ENCODE assay signal across 8 cellular contexts in the genomic region with DNA sequence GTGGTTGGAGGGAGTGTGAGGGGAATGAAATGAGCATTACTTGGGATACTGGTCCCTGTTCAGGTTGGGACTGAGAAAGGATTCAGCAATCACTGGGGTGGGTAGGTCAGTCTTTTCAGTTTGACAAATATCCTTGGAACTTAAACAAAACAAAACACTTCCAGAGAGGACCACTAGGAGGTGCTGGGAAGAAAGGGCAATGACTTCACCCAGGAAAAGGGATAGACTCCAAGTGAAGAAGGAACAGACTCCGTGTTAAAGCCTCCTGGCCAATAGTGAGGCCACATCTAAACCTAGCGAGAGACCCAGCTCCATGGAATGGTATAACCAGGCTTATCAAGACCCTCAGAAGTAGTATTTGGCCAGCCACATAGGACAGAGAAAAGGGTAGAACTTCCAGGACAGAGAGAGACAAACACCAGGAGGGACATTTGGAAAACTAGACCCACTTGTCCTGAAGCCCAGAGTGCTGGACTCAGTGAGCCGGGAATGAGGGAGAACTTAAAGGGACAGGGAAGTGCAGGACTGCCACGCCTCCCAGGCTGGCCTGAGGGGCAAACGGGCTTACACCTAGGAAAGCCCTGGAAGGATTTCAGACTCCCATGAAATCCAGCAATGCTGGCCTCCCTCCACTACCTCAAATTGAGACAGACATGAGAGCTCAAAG. TPM values are rescaled to one million over a fixed set of nuclear protein-coding genes. Genes with fewer than 3 reads are reported as not detected.
A peak's percentile ranks its signal among the peaks of the same experiment; 100 is the strongest.
DNase-seq lines count a peak whose midpoint lies in the region; ATAC-seq, FAIRE-seq and TF ChIP-seq lines count a peak whose summit lies in the region.

No MANE protein-coding gene starts in this region.

- H3K4me3 Mint-ChIP-seq in stimulated activated memory B cell treated with anti-CD40 and anti-IgM and Interleukin-4, amounts not matched to agents 10 μg/mL and 1 μg/mL and 100 μg/mL, for 72 hours, result no peak overlapping the region

- TF ChIP-seq CTCF in K562 (IDR thresholded peaks at IDR 0.05 in 2 of 3, conservative IDR thresholded peaks at IDR 0.05 in 1 of 3; ENCODE audit: insufficient read depth in 2 of 3, low read depth in 1 of 3, low read length in 3 of 3), result peak; percentile 65 to 82 (median 71)

- no peaks in the 10 kb centered on the region for H3K9me3 ChIP-seq in K562 (replicated peaks; ENCODE audit: control insufficient read depth, insufficient read depth, low read depth, low read length)

- no peak for TF ChIP-seq POLR2A in K562 (conservative IDR thresholded peaks at IDR 0.05)

- H3K27me3 Mint-ChIP-seq in stimulated activated memory B cell treated with anti-CD40 and anti-IgM and Interleukin-4, amounts not matched to agents 10 μg/mL and 1 μg/mL and 100 μg/mL, for 72 hours, result no peaks in the 10 kb centered on the region

- TF ChIP-seq RAD21 in K562 (CRISPR knock-in tag; conservative IDR thresholded peaks at IDR 0.05 in 1 of 2, IDR thresholded peaks at IDR 0.05 in 1 of 2), result peak; percentile 48 to 77

- peaks cover 6 to 10% of the 10 kb centered on the region in 2 experiments; a peak in 4 of 5 replicates for H3K27me3 ChIP-seq in K562 (ENCODE audit: control insufficient read depth in 2 of 2, insufficient read depth in 2 of 2, low read length in 2 of 2)

- no peak overlapping the region for H3K27ac Mint-ChIP-seq in stimulated activated memory B cell treated with anti-CD40 and anti-IgM and Interleukin-4, amounts not matched to agents 10 μg/mL and 1 μg/mL and 100 μg/mL, for 72 hours

- no peaks in the 10 kb centered on the region for H3K9me1 ChIP-seq in K562 (ENCODE audit: control insufficient read depth, insufficient read depth, low read length)

- H3K27ac ChIP-seq in K562 (ENCODE audit: extremely low read depth, low read depth, low read length), result no peak overlapping the region

- in situ Hi-C loops in K562 (cut with MboI), result loop anchor here (25.0 kb wide), 1 partner anchor 274 kb away; the partner anchor contains the start of gene HAAO

- ATAC-seq in K562 (peak; percentile 89), HG03469 (IDR thresholded peaks at IDR 0.05; ENCODE audit: unreplicated experiment) (no peak), HG02870 (IDR thresholded peaks at IDR 0.05; ENCODE audit: unreplicated experiment) (no peak)
- ATAC-seq in stimulated activated memory B cell treated with anti-CD40 and anti-IgM and Interleukin-4, amounts not matched to agents 10 μg/mL and 1 μg/mL and 100 μg/mL, for 72 hours, result no peak

- no TSS peak for BruUV-seq in K562 (replicated peaks; lab: Mats Ljungman, UMichigan)

- H3K9ac ChIP-seq in K562 (ENCODE audit: insufficient read depth in 1 of 2, low read depth in 2 of 2, low read length in 2 of 2), result no peak overlapping the region

- peak; percentile 91 for FAIRE-seq in K562 (lab: Jason Lieb, UNC)

- intact Hi-C loops in K562 (cut with micrococcal nuclease), result loop anchor here (1.0 kb wide), 2 partner anchors 150 to 257 kb away; no protein-coding TSS in a partner anchor

- H3K4me1 ChIP-seq in K562 (replicated peaks in 1 of 2; ENCODE audit: control insufficient read depth in 2 of 2, insufficient read depth in 2 of 2, low read length in 2 of 2), result no peaks in the 10 kb centered on the region

- H3K9me3 Mint-ChIP-seq in stimulated activated memory B cell treated with anti-CD40 and anti-IgM and Interleukin-4, amounts not matched to agents 10 μg/mL and 1 μg/mL and 100 μg/mL, for 72 hours, result no peaks in the 10 kb centered on the region

- POLR2A ChIA-PET in K562 (lab: Yijun Ruan, JAX), result no interaction called here

- TF ChIP-seq EP300 in K562 (IDR thresholded peaks at IDR 0.05; ENCODE audit: low read length), result no peak

- H3K36me3 Mint-ChIP-seq in stimulated activated memory B cell treated with anti-CD40 and anti-IgM and Interleukin-4, amounts not matched to agents 10 μg/mL and 1 μg/mL and 100 μg/mL, for 72 hours, result no peaks in the 10 kb centered on the region

- peak overlapping the region; percentile 11; the same call in 1 of the 2 replicates for H2AFZ ChIP-seq in K562 (ENCODE audit: low read depth, low read length)

- WGBS in K562 (ENCODE audit: insufficient coverage, low coverage, missing lambda C conversion rate), result 5% methylated on average over 5 of the region's 5 CpGs

- H3K4me2 ChIP-seq in K562 (ENCODE audit: insufficient read depth, low read length), result no peak overlapping the region

- CTCF ChIA-PET in K562 (lab: Yijun Ruan, JAX; ENCODE audit: low intra/inter-chr PET ratio), result interaction anchor here (0.6 to 1.5 kb wide), 3 partner anchors 150 to 300 kb away, joined by 3 to 6 read pairs (median 5); no protein-coding TSS in a partner anchor

- no peaks in the 10 kb centered on the region for H3K36me3 ChIP-seq in K562 (ENCODE audit: control insufficient read depth, insufficient read depth, low read length)

- peak; percentile 32 for DNase-seq in SKM-1 treated with dmso at 0.1 percent for 144 hours (lab: John Stamatoyannopoulos, UW; ENCODE audit: unreplicated experiment)
- DNase-seq in SKM-1 (lab: John Stamatoyannopoulos, UW; ENCODE audit: unreplicated experiment), result no peak
- DNase-seq in MV-4-11 (lab: John Stamatoyannopoulos, UW), result peak; percentile 27
- peak; percentile 54 to 65 (median 57) for DNase-seq in K562 (ENCODE audit: extremely low read depth in 1 of 4, low spot score in 3 of 4)
- peak; percentile 29 for DNase-seq in kidney glomerular epithelial cell (lab: John Stamatoyannopoulos, UW)

- H3K4me1 Mint-ChIP-seq in stimulated activated memory B cell treated with anti-CD40 and anti-IgM and Interleukin-4, amounts not matched to agents 10 μg/mL and 1 μg/mL and 100 μg/mL, for 72 hours, result peaks cover 10% of the 10 kb centered on the region

- H4K20me1 ChIP-seq in K562 (replicated peaks; ENCODE audit: control insufficient read depth, insufficient read depth, low read length), result no peaks in the 10 kb centered on the region

- no peaks in the 10 kb centered on the region for H3K79me2 ChIP-seq in K562 (ENCODE audit: control insufficient read depth, insufficient read depth, low read length)

- H3K4me3 ChIP-seq in K562, result no peak overlapping the region

TF ChIP-seq in K562, 482 proteins besides CTCF, POLR2A, EP300 and RAD21 (continues in another document):
- TF ChIP-seq GTF2E2 (tag; IDR thresholded peaks at IDR 0.05) (no peak), SMC3 (conservative IDR thresholded peaks at IDR 0.05; ENCODE audit: insufficient read depth, low read depth, low read length) (peak; percentile 43; the same call in 1 of the 2 replicates), SMAD4 (CRISPR knock-in tag; conservative IDR thresholded peaks at IDR 0.05) (no peak), MLX (CRISPR knock-in tag; conservative IDR thresholded peaks at IDR 0.05) (no peak)

RNA-seq across cellular contexts. Expression of gene KCNG3, which starts 19.6 kb away (rescaled TPM):
- total RNA-seq in K562 (2011; cell fraction: chromatin; rRNA removed; ENCODE audit: low replicate concordance), result not detected in 2 replicates
- not detected in 2 replicates for total RNA-seq in K562 (2011; cell fraction: nucleolus; rRNA removed)
- not detected in 2 replicates for total RNA-seq in K562 (2011; cell fraction: nucleoplasm; rRNA removed)
- total RNA-seq in K562 (2014; rRNA removed) (not detected in 2 replicates), K562 (2014; rRNA removed; fragmentation: Illumina TruSeq; extraction: Trizol) (not detected in 2 replicates), K562 (2015; rRNA removed; fragmentation: Illumina TruSeq; extraction: Trizol) (not detected in 2 replicates), K562 (2021) (not detected in 2 replicates)
- polyA plus RNA-seq in K562 (2011; rRNA removed) (not detected in 2 replicates), K562 (2014; fragmentation: Illumina TruSeq; extraction: Trizol) (not detected in 2 replicates), K562 (2014; fragmentation: Nextera tagmentation; extraction: Ambion mirVana) (not detected), K562 (2014; rRNA removed) (not detected in 2 replicates)
- polyA plus RNA-seq in K562 (2011; cell fraction: cytosol; rRNA removed), result not detected in 2 replicates
- polyA plus RNA-seq in K562 (2011; cell fraction: nucleus; rRNA removed), result not detected in 2 replicates
- polyA plus RNA-seq in K562 (2012), result not detected in 2 replicates
- polyA minus RNA-seq in K562 (2011; rRNA and poly(A)+ RNA removed), result 0.04 TPM in 1 of 2 replicates, not detected in the other
- not detected in 2 replicates for polyA minus RNA-seq in K562 (2011; cell fraction: cytosol; rRNA and poly(A)+ RNA removed)
- polyA minus RNA-seq in K562 (2011; cell fraction: nucleus; rRNA and poly(A)+ RNA removed), result not detected in 2 replicates

RNA-seq across cellular contexts. Expression of gene MTA3, which starts 55.0 kb away (rescaled TPM):
- total RNA-seq in K562 (2011; cell fraction: chromatin; rRNA removed; ENCODE audit: low replicate concordance), result 32.9 and 76.2 TPM in 2 replicates
- total RNA-seq in K562 (2011; cell fraction: nucleolus; rRNA removed), result 11.2 and 11.8 TPM in 2 replicates
- total RNA-seq in K562 (2011; cell fraction: nucleoplasm; rRNA removed), result 23.8 and 40.7 TPM in 2 replicates
- 12.4 and 15.8 TPM in 2 replicates for total RNA-seq in K562 (2014; rRNA removed)
- total RNA-seq in K562 (2014; rRNA removed; fragmentation: Illumina TruSeq; extraction: Trizol), result 20.7 and 25.7 TPM in 2 replicates
- 17.8 and 20.7 TPM in 2 replicates for total RNA-seq in K562 (2015; rRNA removed; fragmentation: Illumina TruSeq; extraction: Trizol)
- total RNA-seq in K562 (2021), result 22.3 and 23.5 TPM in 2 replicates
- polyA plus RNA-seq in K562 (2011; rRNA removed), result 30.8 and 39.6 TPM in 2 replicates
- 18.3 and 24.6 TPM in 2 replicates for polyA plus RNA-seq in K562 (2011; cell fraction: cytosol; rRNA removed)
- 12.3 and 13.6 TPM in 2 replicates for polyA plus RNA-seq in K562 (2011; cell fraction: nucleus; rRNA removed)
- polyA plus RNA-seq in K562 (2012), result 21.7 and 24.0 TPM in 2 replicates
- 24.2 and 28.6 TPM in 2 replicates for polyA plus RNA-seq in K562 (2014; fragmentation: Illumina TruSeq; extraction: Trizol)
- polyA plus RNA-seq in K562 (2014; fragmentation: Nextera tagmentation; extraction: Ambion mirVana), result 10 to 100 TPM; 17.0 to 26.3 TPM
- polyA plus RNA-seq in K562 (2014; rRNA removed), result 21.9 and 25.3 TPM in 2 replicates
- 34.1 and 36.6 TPM in 2 replicates for polyA minus RNA-seq in K562 (2011; rRNA and poly(A)+ RNA removed)
- 10.9 and 11.4 TPM in 2 replicates for polyA minus RNA-seq in K562 (2011; cell fraction: cytosol; rRNA and poly(A)+ RNA removed)
- 7.5 and 15.2 TPM in 2 replicates for polyA minus RNA-seq in K562 (2011; cell fraction: nucleus; rRNA and poly(A)+ RNA removed)
